ENCODE assay signal across 10 cellular contexts in the genomic region with DNA sequence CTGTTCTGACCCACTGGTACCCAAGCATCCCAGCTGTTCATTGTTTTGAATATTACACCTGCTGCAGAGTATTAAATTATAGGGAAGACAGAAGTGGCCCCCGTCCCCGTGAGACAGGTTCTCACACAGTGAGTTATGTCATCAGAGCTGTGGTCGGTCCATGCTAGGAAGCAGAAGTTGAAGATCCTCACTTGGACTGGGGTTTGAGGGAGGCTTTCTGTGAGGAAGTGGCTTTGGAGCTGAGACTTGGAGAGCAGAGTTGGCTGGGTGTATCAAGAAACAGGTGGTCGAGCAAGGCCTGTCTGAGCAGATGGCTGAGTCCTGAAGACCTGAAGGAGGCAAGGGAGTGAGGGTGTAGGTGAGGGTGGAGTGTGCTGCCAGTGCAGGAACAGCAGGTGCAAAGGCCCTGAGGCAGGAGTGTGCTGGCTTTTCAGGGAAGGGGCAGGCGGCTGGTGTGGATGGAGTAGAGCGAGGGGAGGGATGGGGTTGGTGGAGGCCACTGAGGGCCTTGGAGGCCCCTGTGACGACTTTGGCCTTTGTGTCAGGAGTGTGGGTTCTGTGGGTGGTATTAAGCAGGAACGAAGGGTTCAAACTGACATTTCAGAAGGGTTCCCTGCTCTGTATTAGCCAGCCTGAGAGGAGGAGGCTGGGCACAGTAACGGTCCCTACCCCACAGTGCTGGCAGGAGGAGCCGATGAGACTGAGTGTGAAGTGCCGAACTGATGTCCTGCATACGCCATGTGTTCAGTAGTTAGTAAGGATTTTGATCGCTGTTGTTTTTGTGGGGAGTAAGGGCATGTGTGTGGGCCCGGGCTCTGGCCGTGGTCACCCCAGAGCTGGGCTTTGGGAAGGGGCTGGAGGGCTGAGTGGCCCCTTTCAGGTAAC. TPM values are rescaled to one million over a fixed set of nuclear protein-coding genes. Genes with fewer than 3 reads are reported as not detected.
DNase-seq lines count a peak whose midpoint lies in the region; ATAC-seq, FAIRE-seq and TF ChIP-seq lines count a peak whose summit lies in the region.
"Had no signal": no experiment of that assay in that cellular context is flagged by ENCODE, and none has a peak within 500 bp of the region (broad histone marks: within the 10 kb centered on the region; RNA-seq: fewer than 3 reads in every experiment).

No MANE protein-coding gene starts in this region.

- DNase-seq in UCSD-AML1 (lab: John Stamatoyannopoulos, UW; ENCODE audit: unreplicated experiment): peak; percentile 49
- no peak for DNase-seq in keratinocyte (ENCODE audit: low read depth, low spot score)
- no peak for DNase-seq in GM23248
- DNase-seq in CD8-positive, alpha-beta memory T cell: no peak
- DNase-seq: activated CD4-positive, CD25-positive, alpha-beta regulatory T cell; stimulated activated CD4-positive, alpha-beta T cell treated with anti-CD3 and anti-CD28 coated beads, Interleukin-1b, Interleukin-23, amount 100 ng/mL, for 48 hours had no signal

- ATAC-seq in stimulated activated memory B cell treated with anti-CD40 and anti-IgM and Interleukin-4, amounts not matched to agents 10 μg/mL and 1 μg/mL and 100 μg/mL, for 72 hours: peak; percentile 40
- ATAC-seq in HG02759 (IDR thresholded peaks at IDR 0.05; ENCODE audit: unreplicated experiment): no peak
- ATAC-seq in GM18502 (IDR thresholded peaks at IDR 0.05; ENCODE audit: poor library complexity, unreplicated experiment): no peak

- H2AFZ ChIP-seq in keratinocyte (ENCODE audit: control insufficient read depth, low read length) (no peak overlapping the region), GM23248 (no peak overlapping the region)

- no peaks in the 10 kb centered on the region for H3K4me1 ChIP-seq in HUES64 (ENCODE audit: insufficient read depth, low read length)
- H3K4me1 ChIP-seq in keratinocyte (ENCODE audit: control insufficient read depth, extremely low read depth, insufficient read depth, low read length): peaks cover 52% of the 10 kb centered on the region
- H3K4me1 ChIP-seq in GM23248 (ENCODE audit: insufficient read depth): peaks cover 30% of the 10 kb centered on the region
- no peaks in the 10 kb centered on the region for H3K4me1 ChIP-seq in CD8-positive, alpha-beta memory T cell (ENCODE audit: insufficient read depth, low read length)

- no peak for TF ChIP-seq CTCF in keratinocyte (optimal IDR thresholded peaks at IDR 0.05 in 1 of 3, IDR thresholded peaks at IDR 0.05 in 1 of 3, conservative IDR thresholded peaks at IDR 0.05 in 1 of 3; ENCODE audit: extremely low read depth in 1 of 3, insufficient read depth in 2 of 3, low read length in 3 of 3)

- H3K27me3 Mint-ChIP-seq in stimulated activated memory B cell treated with anti-CD40 and anti-IgM and Interleukin-4, amounts not matched to agents 10 μg/mL and 1 μg/mL and 100 μg/mL, for 72 hours: no peaks in the 10 kb centered on the region
- no peaks in the 10 kb centered on the region for H3K27me3 Mint-ChIP-seq in CD8-positive, alpha-beta memory T cell

- peaks cover 6% of the 10 kb centered on the region for H3K9me1 ChIP-seq in keratinocyte (ENCODE audit: control insufficient read depth, extremely low read depth, insufficient read depth, low read length)

- H3K79me2 ChIP-seq in keratinocyte (ENCODE audit: control insufficient read depth, insufficient read depth, low read length): peaks cover 84% of the 10 kb centered on the region
- H3K79me2 ChIP-seq in GM23248 (ENCODE audit: insufficient read depth): peaks cover 99% of the 10 kb centered on the region

- H3K9me3 ChIP-seq in HUES64 (ENCODE audit: insufficient read depth, low read depth, low read length) (no peaks in the 10 kb centered on the region), keratinocyte (ENCODE audit: control insufficient read depth, low read depth, low read length) (no peaks in the 10 kb centered on the region), GM23248 (ENCODE audit: low read depth) (no peaks in the 10 kb centered on the region)
- H3K9me3 ChIP-seq in CD8-positive, alpha-beta memory T cell (ENCODE audit: low read length): no peaks in the 10 kb centered on the region

- H3K9ac ChIP-seq in HUES64 (ENCODE audit: low read depth, low read length) (peak overlapping the region; percentile 22; the same call in 1 of the 2 replicates), keratinocyte (ENCODE audit: control insufficient read depth, extremely low read depth, insufficient read depth, low read length) (peak overlapping the region; percentile 69), GM23248 (no peak overlapping the region)

- no peak overlapping the region for H3K4me3 ChIP-seq in HUES64 (ENCODE audit: low read length)
- peak overlapping the region in 2 of 3 experiments; percentile 32 to 52 for H3K4me3 ChIP-seq in keratinocyte (ENCODE audit: control insufficient read depth in 2 of 3, extremely low read depth in 1 of 3, insufficient read depth in 2 of 3, low read depth in 1 of 3, low read length in 3 of 3)
- no peak overlapping the region for H3K4me3 ChIP-seq in GM23248
- no peak overlapping the region for H3K4me3 ChIP-seq in CD8-positive, alpha-beta memory T cell (ENCODE audit: low read length)

- H3K4me2 ChIP-seq in keratinocyte (ENCODE audit: control insufficient read depth, extremely low read depth, insufficient read depth, low read depth, low read length) (peak overlapping the region; percentile 78), GM23248 (ENCODE audit: unreplicated experiment) (no peak overlapping the region)

- CTCF ChIA-PET in CD8-positive, alpha-beta memory T cell (lab: Charles Lee): interaction anchor here (0.9 kb wide), 1 partner anchor 27 kb away, joined by 3 read pairs; no protein-coding TSS in a partner anchor

- H3K36me3 Mint-ChIP-seq in stimulated activated memory B cell treated with anti-CD40 and anti-IgM and Interleukin-4, amounts not matched to agents 10 μg/mL and 1 μg/mL and 100 μg/mL, for 72 hours: peaks cover 46% of the 10 kb centered on the region
- peaks cover 0 to 1% (median 0%) of the 10 kb centered on the region in 3 donors for H3K36me3 Mint-ChIP-seq in CD8-positive, alpha-beta memory T cell

- no peaks in the 10 kb centered on the region for H3K9me3 Mint-ChIP-seq in stimulated activated memory B cell treated with anti-CD40 and anti-IgM and Interleukin-4, amounts not matched to agents 10 μg/mL and 1 μg/mL and 100 μg/mL, for 72 hours
- no peaks in the 10 kb centered on the region for H3K9me3 Mint-ChIP-seq in CD8-positive, alpha-beta memory T cell

- H3F3A ChIP-seq in GM23248 (ENCODE audit: insufficient read depth): no peaks in the 10 kb centered on the region

- no peak overlapping the region for H3K27ac ChIP-seq in HUES64 (ENCODE audit: low read depth, low read length)
- peak overlapping the region; percentile 75 for H3K27ac ChIP-seq in keratinocyte (ENCODE audit: control insufficient read depth, insufficient read depth, low read length)
- no peak overlapping the region for H3K27ac ChIP-seq in GM23248
- H3K27ac ChIP-seq in CD8-positive, alpha-beta memory T cell (ENCODE audit: low read depth, low read length): no peak overlapping the region

- H3K27me3 ChIP-seq in HUES64 (ENCODE audit: insufficient read depth, low read length) (no peaks in the 10 kb centered on the region), keratinocyte (ENCODE audit: control insufficient read depth, extremely low read depth, insufficient read depth, low read length) (no peaks in the 10 kb centered on the region), GM23248 (replicated peaks; ENCODE audit: insufficient read depth) (no peaks in the 10 kb centered on the region)
- H3K27me3 ChIP-seq in CD8-positive, alpha-beta memory T cell (ENCODE audit: insufficient read depth, low read length, poor library complexity, severe bottlenecking): no peaks in the 10 kb centered on the region

- peak overlapping the region; percentile 57 for H3K27ac Mint-ChIP-seq in stimulated activated memory B cell treated with anti-CD40 and anti-IgM and Interleukin-4, amounts not matched to agents 10 μg/mL and 1 μg/mL and 100 μg/mL, for 72 hours
- peak overlapping the region in 1 of 8 donors; percentile 63 for H3K27ac Mint-ChIP-seq in CD8-positive, alpha-beta memory T cell

- no peaks in the 10 kb centered on the region for H3K9me2 ChIP-seq in GM23248 (ENCODE audit: insufficient read depth)

- H4K20me1 ChIP-seq in keratinocyte (ENCODE audit: control insufficient read depth, extremely low read depth, insufficient read depth, low read length) (no peaks in the 10 kb centered on the region), GM23248 (ENCODE audit: insufficient read depth) (no peaks in the 10 kb centered on the region; the same call in 1 of the 2 replicates)

- dilution Hi-C loops in keratinocyte (cut with MboI; ENCODE audit: extremely low pct_ligation_motif_present, low sequenced_read_pairs): no loop called here

- H3K4me1 Mint-ChIP-seq in stimulated activated memory B cell treated with anti-CD40 and anti-IgM and Interleukin-4, amounts not matched to agents 10 μg/mL and 1 μg/mL and 100 μg/mL, for 72 hours: peaks cover 71% of the 10 kb centered on the region
- peaks cover 0 to 6% (median 0%) of the 10 kb centered on the region in 3 donors for H3K4me1 Mint-ChIP-seq in CD8-positive, alpha-beta memory T cell

- in situ Hi-C loops in GM23248 (cut with MboI): no loop called here

- WGBS in HUES64: 93% methylated on average over 15 of the region's 15 CpGs
- 56 to 60% methylated on average over 15 of the region's 15 CpGs for WGBS in GM23248 (ENCODE audit: low coverage in 1 of 2, low lambda C conversion rate in 2 of 2, missing lambda C conversion rate in 2 of 2), 2 experiments

- H3K36me3 ChIP-seq in HUES64 (ENCODE audit: insufficient read depth, low read length) (peaks cover 5% of the 10 kb centered on the region), keratinocyte (ENCODE audit: control insufficient read depth in 2 of 2, extremely low read depth in 1 of 2, insufficient read depth in 2 of 2, low read length in 2 of 2) (peaks cover 6 to 10% of the 10 kb centered on the region in 2 experiments), GM23248 (ENCODE audit: low read depth) (0 out of 2 replicates have a peak, but pooled peaks cover 4% of the 10 kb centered on the region)
- H3K36me3 ChIP-seq in CD8-positive, alpha-beta memory T cell (ENCODE audit: insufficient read depth, low read length): no peaks in the 10 kb centered on the region

- FAIRE-seq in keratinocyte (lab: Jason Lieb, UNC): peak; percentile 32

- POLR2A ChIA-PET in CD8-positive, alpha-beta memory T cell (lab: Charles Lee): no interaction called here

- H3K4me3 Mint-ChIP-seq in stimulated activated memory B cell treated with anti-CD40 and anti-IgM and Interleukin-4, amounts not matched to agents 10 μg/mL and 1 μg/mL and 100 μg/mL, for 72 hours: peak overlapping the region; percentile 0
- no peak overlapping the region for H3K4me3 Mint-ChIP-seq in CD8-positive, alpha-beta memory T cell

RNA-seq across cellular contexts. Expression of a gene that starts 11.8 kb away (rescaled TPM):
- 20.4 TPM for polyA plus RNA-seq in HUES64 (2013, experiment 1 of 2)
- polyA plus RNA-seq in HUES64 (2013, experiment 2 of 2): 22.5 TPM
- 22.8 to 32.3 TPM (median 30.9 TPM) in 3 replicates for polyA plus RNA-seq in keratinocyte
- polyA plus RNA-seq in keratinocyte (2011; ENCODE audit: low read depth): 10.3 TPM
- 22.0 and 26.2 TPM in 2 replicates for polyA plus RNA-seq in keratinocyte (2011; cell fraction: cytosol; rRNA removed)
- polyA plus RNA-seq in keratinocyte (2011; cell fraction: nucleus; rRNA removed): 65.3 and 76.3 TPM in 2 replicates
- polyA plus RNA-seq in keratinocyte (2012; ENCODE audit: low replicate concordance): 16.5 and 28.7 TPM in 2 replicates
- polyA minus RNA-seq in keratinocyte: 47.7 to 113 TPM (median 52.6 TPM) in 3 replicates
- 31.1 TPM for polyA minus RNA-seq in keratinocyte (2011; cell fraction: cytosol; rRNA and poly(A)+ RNA removed)
- polyA minus RNA-seq in keratinocyte (2011; cell fraction: nucleus; rRNA and poly(A)+ RNA removed): 39.2 and 42.9 TPM in 2 replicates
- total RNA-seq in GM23248 (2014; rRNA removed; shearing (Covaris generic)): 28.6 and 29.8 TPM in 2 replicates
- 13.9 and 17.0 TPM in 2 replicates for polyA plus RNA-seq in GM23248 (2016; fragmentation: Nextera tagmentation; extraction: Ambion mirVana)
- total RNA-seq in CD8-positive, alpha-beta memory T cell: 1 to 10 TPM; 2.4 to 2.7 TPM
- 1.2 TPM for polyA plus RNA-seq in CD8-positive, alpha-beta memory T cell

Comparison
In these comparisons a context has a peak if more than half of its experiments do, and no peak if none do; other contexts are left out.
1. H3K4me3 ChIP-seq: peak in keratinocyte (2 of 3); none in HUES64 (single experiment), GM23248 (single experiment) and CD8-positive, alpha-beta memory T cell (single experiment).